17 cellular contexts compared by ENCODE assay signal in genomic region chr4:25345880-25346279, GRCh38. TPM values are rescaled to one million over a fixed set of nuclear protein-coding genes. Genes with fewer than 3 reads are reported as not detected.
DNase-seq lines count a peak whose midpoint lies in the region; ATAC-seq and TF ChIP-seq lines count a peak whose summit lies in the region.
"Had no signal": no experiment of that assay in that cellular context is flagged by ENCODE, and none has a peak within 500 bp of the region (broad histone marks: within the 10 kb centered on the region; RNA-seq: fewer than 3 reads in every experiment).

No MANE protein-coding gene starts in this region.

- H3K56ac ChIP-seq in H9 (ENCODE audit: insufficient read length, low read depth, low read length): no peak overlapping the region

- peak overlapping the region in 2 of 3 experiments; percentile 14 to 87; a peak in 1 of 7 replicates for H3K27ac Mint-ChIP-seq in H9
- no peak overlapping the region for H3K27ac Mint-ChIP-seq in WTC11
- peak overlapping the region; percentile 6 for H3K27ac Mint-ChIP-seq in neural progenitor cell
- no peak overlapping the region for H3K27ac Mint-ChIP-seq in CD4-positive, alpha-beta T cell
- no peak overlapping the region for H3K27ac Mint-ChIP-seq in Caco-2 (ENCODE audit: unreplicated experiment)
- H3K27ac Mint-ChIP-seq: CD8-positive, alpha-beta T cell had no signal

- H3K4ac ChIP-seq in H9 (ENCODE audit: low read depth, low read length) (no peak overlapping the region), neuronal stem cell (ENCODE audit: low read length) (no peak overlapping the region)

- H2BK15ac ChIP-seq in H9 (ENCODE audit: low read depth, low read length) (no peak overlapping the region), neuronal stem cell (ENCODE audit: low read length) (no peak overlapping the region)

- in situ Hi-C loops in GM13977 (cut with MboI; ENCODE audit: low pct_unique_long_range_greater_than_20kb, low sequenced_read_pairs, unreplicated experiment): no loop called here

- H2BK5ac ChIP-seq in H9 (ENCODE audit: insufficient read length, low read length): no peak overlapping the region
- H2BK5ac ChIP-seq in neuronal stem cell (ENCODE audit: low read length): no peak overlapping the region

- no peaks in the 10 kb centered on the region for H3K79me2 ChIP-seq in H9 (ENCODE audit: insufficient read depth, low read length)
- H3K79me2 ChIP-seq in neural progenitor cell (ENCODE audit: low read depth): no peaks in the 10 kb centered on the region

- no peak overlapping the region for H2BK20ac ChIP-seq in H9 (ENCODE audit: low read depth, low read length, poor library complexity, severe bottlenecking)

- 0 out of 2 replicates have a peak, but pooled peaks have one; percentile 24 for ATAC-seq in WTC11
- no peak for ATAC-seq in CD4-positive, alpha-beta T cell (ENCODE audit: poor library complexity)
- ATAC-seq: CD8-positive, alpha-beta T cell; K562 had no signal

- no peaks in the 10 kb centered on the region for H3K23me2 ChIP-seq in H9 (ENCODE audit: insufficient read length, low read depth, low read length, poor library complexity, severe bottlenecking)

- DNase-seq in H9: no peak
- no peak for DNase-seq in WTC11 (ENCODE audit: low spot score)
- DNase-seq in fibroblast of peridontal ligament (ENCODE audit: extremely low read depth): peak; percentile 42
- no peak for DNase-seq in neural progenitor cell (ENCODE audit: low spot score)
- DNase-seq in CD4-positive, alpha-beta T cell: no peak
- DNase-seq in Caco-2: no peak
- no peak for DNase-seq in neuronal stem cell (ENCODE audit: low spot score)
- no peak for DNase-seq in GM13977 (ENCODE audit: low spot score)
- DNase-seq: CD8-positive, alpha-beta T cell; DMS79 treated with DMSO at 0.1 percent for 48 hours; GOT3; NCI-H1436 treated with DMSO at 0.1 percent for 48 hours; NCI-H2029 treated with DMSO at 0.1 percent for 48 hours; NCI-H2171 treated with DMSO at 0.1 percent for 48 hours; NCI-H446 treated with DMSO at 0.1 percent for 48 hours; NCI-H748 treated with DMSO at 0.1 percent for 48 hours had no signal

- no peak overlapping the region for H4K91ac ChIP-seq in H9 (ENCODE audit: insufficient read length, low read depth, low read length)
- no peak overlapping the region for H4K91ac ChIP-seq in neuronal stem cell (ENCODE audit: low read depth, low read length, poor library complexity)

- H3K4me1 Mint-ChIP-seq in H9: no peaks in the 10 kb centered on the region
- H3K4me1 Mint-ChIP-seq in WTC11: no peaks in the 10 kb centered on the region
- peaks cover 5% of the 10 kb centered on the region for H3K4me1 Mint-ChIP-seq in neural progenitor cell
- no peaks in the 10 kb centered on the region for H3K4me1 Mint-ChIP-seq in CD4-positive, alpha-beta T cell (ENCODE audit: low read depth)
- H3K4me1 Mint-ChIP-seq in Caco-2 (ENCODE audit: low read depth, unreplicated experiment): peaks cover 5% of the 10 kb centered on the region

- H3K36me3 Mint-ChIP-seq in H9 (ENCODE audit: insufficient read depth in 1 of 3, low read depth in 3 of 3) (no peaks in the 10 kb centered on the region), WTC11 (peaks cover 6% of the 10 kb centered on the region; the same call in 1 of the 2 replicates), neural progenitor cell (no peaks in the 10 kb centered on the region), Caco-2 (ENCODE audit: insufficient read depth, unreplicated experiment) (peaks cover 5% of the 10 kb centered on the region)
- peaks cover 52% of the 10 kb centered on the region for H3K36me3 Mint-ChIP-seq in CD4-positive, alpha-beta T cell (ENCODE audit: low read depth)

- H3K4me3 ChIP-seq in neural progenitor cell (no peak overlapping the region), Caco-2 (ENCODE audit: low read depth, low read length) (no peak overlapping the region), neuronal stem cell (ENCODE audit: low read length in 2 of 2) (no peak overlapping the region)
- H3K4me3 ChIP-seq: K562 had no signal

- POLR2A ChIA-PET in WTC11 (lab: Charles Lee): no interaction called here
- POLR2A ChIA-PET in CD4-positive, alpha-beta T cell (lab: Charles Lee): no interaction called here
- POLR2A ChIA-PET in Caco-2 (lab: Charles Lee): no interaction called here

- H3K4me3 Mint-ChIP-seq in H9: no peak overlapping the region
- no peak overlapping the region for H3K4me3 Mint-ChIP-seq in WTC11
- H3K4me3 Mint-ChIP-seq in neural progenitor cell: no peak overlapping the region
- no peak overlapping the region for H3K4me3 Mint-ChIP-seq in CD4-positive, alpha-beta T cell
- no peak overlapping the region for H3K4me3 Mint-ChIP-seq in Caco-2 (ENCODE audit: unreplicated experiment)
- H3K4me3 Mint-ChIP-seq: CD8-positive, alpha-beta T cell had no signal

- H2BK12ac ChIP-seq in H9 (ENCODE audit: insufficient read length, low read depth, low read length): no peak overlapping the region
- H2BK12ac ChIP-seq in neuronal stem cell (ENCODE audit: low read length): no peak overlapping the region

- H3F3A ChIP-seq in neural progenitor cell (ENCODE audit: low read depth): no peaks in the 10 kb centered on the region

- no TSS peak for BruUV-seq in Caco-2 (replicated peaks; lab: Mats Ljungman, UMichigan)

- H3K4me1 ChIP-seq in H9 (ENCODE audit: insufficient read depth, low read length) (no peaks in the 10 kb centered on the region), neural progenitor cell (no peaks in the 10 kb centered on the region), Caco-2 (no peaks in the 10 kb centered on the region), neuronal stem cell (ENCODE audit: control insufficient read depth in 2 of 2, insufficient read depth in 1 of 2, low read depth in 1 of 2, low read length in 2 of 2) (no peaks in the 10 kb centered on the region)

- H3K14ac ChIP-seq in H9 (ENCODE audit: insufficient read depth, low read length) (no peak overlapping the region; the same call in 1 of the 2 replicates), neuronal stem cell (ENCODE audit: low read length) (no peak overlapping the region)

- no peaks in the 10 kb centered on the region for H3K9me3 Mint-ChIP-seq in H9
- H3K9me3 Mint-ChIP-seq in WTC11: peaks cover 7% of the 10 kb centered on the region
- H3K9me3 Mint-ChIP-seq in neural progenitor cell: no peaks in the 10 kb centered on the region
- H3K9me3 Mint-ChIP-seq in CD4-positive, alpha-beta T cell: no peaks in the 10 kb centered on the region
- no peaks in the 10 kb centered on the region for H3K9me3 Mint-ChIP-seq in Caco-2 (ENCODE audit: unreplicated experiment)
- H3K9me3 Mint-ChIP-seq: CD8-positive, alpha-beta T cell had no signal

- no peak overlapping the region for H2AK5ac ChIP-seq in H9 (ENCODE audit: insufficient read length, low read length)
- H2AK5ac ChIP-seq in neuronal stem cell (ENCODE audit: low read depth, low read length): no peak overlapping the region

- TF ChIP-seq CTCF in H9 (conservative IDR thresholded peaks at IDR 0.05): no peak
- no peak for TF ChIP-seq CTCF in WTC11 (IDR thresholded peaks at IDR 0.05)
- no peak for TF ChIP-seq CTCF in neural progenitor cell (IDR thresholded peaks at IDR 0.05)
- TF ChIP-seq CTCF in CD4-positive, alpha-beta T cell (IDR thresholded peaks at IDR 0.05): no peak
- no peak for TF ChIP-seq CTCF in Caco-2 (IDR thresholded peaks at IDR 0.05; ENCODE audit: insufficient read depth in 1 of 2, low read depth in 1 of 2, low read length in 1 of 2, severe bottlenecking in 1 of 2, unreplicated experiment in 1 of 2)
- no peak for TF ChIP-seq CTCF in GM13977 (IDR thresholded peaks at IDR 0.05; ENCODE audit: extremely low read depth, insufficient read depth, missing control alignments)

- no peak overlapping the region for H2BK120ac ChIP-seq in H9 (ENCODE audit: low read depth, low read length, poor library complexity, severe bottlenecking)
- H2BK120ac ChIP-seq in neuronal stem cell (ENCODE audit: low read depth, low read length): no peak overlapping the region

- whole genome bisulfite sequencing in H9 (ENCODE audit: extremely low coverage, insufficient read length, low lambda C conversion rate): no CpG with 5 or more reads among the region's 5 CpGs
- no CpG with 5 or more reads among the region's 5 CpGs for WGBS in neuronal stem cell (ENCODE audit: extremely low coverage in 2 of 2, insufficient read length in 2 of 2, insufficient replicate concordance in 1 of 2), 2 donors

- H3K36me3 ChIP-seq in neural progenitor cell (no peaks in the 10 kb centered on the region), Caco-2 (ENCODE audit: control insufficient read depth, insufficient read depth, low read length) (no peaks in the 10 kb centered on the region; the same call in 1 of the 2 replicates), neuronal stem cell (replicated peaks in 1 of 2; ENCODE audit: control insufficient read depth in 2 of 2, insufficient read depth in 2 of 2, low read length in 2 of 2) (peaks cover 2 to 3% of the 10 kb centered on the region in 2 donors)

- H4K20me1 ChIP-seq in H9 (ENCODE audit: control insufficient read depth, insufficient read depth, insufficient read length) (no peaks in the 10 kb centered on the region), neural progenitor cell (ENCODE audit: low read depth) (no peaks in the 10 kb centered on the region)

- H3K23ac ChIP-seq in H9 (ENCODE audit: insufficient read length, low read depth, low read length) (no peak overlapping the region), neuronal stem cell (ENCODE audit: low read depth, low read length, poor library complexity) (no peak overlapping the region)

- H3K4me2 ChIP-seq in H9 (ENCODE audit: insufficient read depth, insufficient read length, low read length) (no peak overlapping the region), neural progenitor cell (no peak overlapping the region), neuronal stem cell (ENCODE audit: insufficient read depth, low read length, poor library complexity, severe bottlenecking) (no peak overlapping the region)

- H3T11ph ChIP-seq in H9 (ENCODE audit: low read length): no peak overlapping the region

- H3K27ac ChIP-seq in H9 (ENCODE audit: insufficient read length, low read depth, low read length) (no peak overlapping the region), neural progenitor cell (no peak overlapping the region), neuronal stem cell (replicated peaks; ENCODE audit: low read length) (no peak overlapping the region)
- no peak overlapping the region for H3K27ac ChIP-seq in CD4-positive, alpha-beta T cell (ENCODE audit: low read depth, low read length)

- H2AFZ ChIP-seq in H9 (ENCODE audit: low read length) (no peak overlapping the region), neural progenitor cell (replicated peaks) (no peak overlapping the region), neuronal stem cell (ENCODE audit: low read length) (no peak overlapping the region)

- CTCF ChIA-PET in WTC11 (lab: Charles Lee): interaction anchor here (2.0 to 2.1 kb wide), 2 partner anchors 21 to 33 kb away, joined by 8 to 9 read pairs; partner anchors contain the start of gene ZCCHC4
- CTCF ChIA-PET in CD4-positive, alpha-beta T cell (lab: Charles Lee): interaction anchor here (0.7 to 2.1 kb wide), 2 partner anchors 33 to 277 kb away, joined by 3 to 6 read pairs; partner anchors contain the start of gene ZCCHC4
- CTCF ChIA-PET in Caco-2 (lab: Charles Lee): no interaction called here

- no peak overlapping the region for H3K9ac ChIP-seq in H9 (ENCODE audit: extremely low read depth, insufficient read length, low read length)
- no peak overlapping the region for H3K9ac ChIP-seq in neural progenitor cell
- no peak overlapping the region for H3K9ac ChIP-seq in neuronal stem cell (ENCODE audit: low read depth, low read length, poor library complexity)

- H3K27me3 Mint-ChIP-seq in H9 (ENCODE audit: low read depth) (no peaks in the 10 kb centered on the region), WTC11 (ENCODE audit: low read depth) (no peaks in the 10 kb centered on the region), neural progenitor cell (ENCODE audit: insufficient read depth, low read depth) (no peaks in the 10 kb centered on the region), Caco-2 (ENCODE audit: insufficient read depth, unreplicated experiment) (no peaks in the 10 kb centered on the region)
- H3K27me3 Mint-ChIP-seq in CD4-positive, alpha-beta T cell: no peaks in the 10 kb centered on the region

- H3K79me1 ChIP-seq in H9 (ENCODE audit: insufficient read depth, low read depth, low read length, poor library complexity, severe bottlenecking) (no peaks in the 10 kb centered on the region), neuronal stem cell (ENCODE audit: low read depth, low read length) (peaks cover 2% of the 10 kb centered on the region)

- H3K18ac ChIP-seq in H9 (ENCODE audit: insufficient read length, low read depth, low read length): no peak overlapping the region
- no peak overlapping the region for H3K18ac ChIP-seq in neuronal stem cell (ENCODE audit: low read length)

- no peak overlapping the region for H4K5ac ChIP-seq in H9 (ENCODE audit: insufficient read length, low read depth, low read length)

- intact Hi-C loops in CD4-positive, alpha-beta T cell (cut with DNase I, micrococcal nuclease): no loop called here
- intact Hi-C loops in Caco-2 (cut with micrococcal nuclease; ENCODE audit: unreplicated experiment): no loop called here

- H3K27me3 ChIP-seq in H9 (ENCODE audit: insufficient read depth, low read length): no peaks in the 10 kb centered on the region
- no peaks in the 10 kb centered on the region for H3K27me3 ChIP-seq in neural progenitor cell
- no peaks in the 10 kb centered on the region for H3K27me3 ChIP-seq in CD4-positive, alpha-beta T cell (ENCODE audit: control insufficient read depth, insufficient read depth, low read length)
- no peaks in the 10 kb centered on the region for H3K27me3 ChIP-seq in Caco-2 (replicated peaks; ENCODE audit: control insufficient read depth, insufficient read depth, low read length)
- no peaks in the 10 kb centered on the region for H3K27me3 ChIP-seq in neuronal stem cell (ENCODE audit: control insufficient read depth in 3 of 3, insufficient read depth in 3 of 3, low read depth in 1 of 3, low read length in 3 of 3)

- H3K9me3 ChIP-seq in H9 (ENCODE audit: control insufficient read depth, low read depth, low read length): no peaks in the 10 kb centered on the region
- no peaks in the 10 kb centered on the region for H3K9me3 ChIP-seq in neural progenitor cell (ENCODE audit: low read depth)
- no peaks in the 10 kb centered on the region for H3K9me3 ChIP-seq in CD4-positive, alpha-beta T cell (ENCODE audit: control insufficient read depth, low read length)
- no peaks in the 10 kb centered on the region for H3K9me3 ChIP-seq in Caco-2
- no peaks in the 10 kb centered on the region for H3K9me3 ChIP-seq in neuronal stem cell (replicated peaks in 1 of 2; ENCODE audit: control insufficient read depth in 2 of 2, insufficient read depth in 1 of 2, low read depth in 1 of 2, low read length in 2 of 2)

- H4K8ac ChIP-seq in H9 (replicated peaks; ENCODE audit: insufficient read length, low read depth, low read length) (no peak overlapping the region), neuronal stem cell (ENCODE audit: low read depth, low read length) (no peak overlapping the region)

RNA-seq across cellular contexts. Expression of gene ANAPC4, which starts 31.2 kb away (rescaled TPM):
- total RNA-seq in H9 (2021) (38.8 and 42.5 TPM in 2 replicates), WTC11 (2021) (33.4 to 40.5 TPM (median 35.6 TPM) in 3 replicates), neural progenitor cell (ENCODE audit: low replicate concordance) (40.1 and 55.1 TPM in 2 replicates), Caco-2 (2022) (24.9 and 32.3 TPM in 2 replicates)
- 10 to 100 TPM; 24.4 to 26.0 TPM for total RNA-seq in CD4-positive, alpha-beta T cell
- polyA plus RNA-seq in neuronal stem cell (2013, experiment 1 of 2): 18.9 TPM
- polyA plus RNA-seq in neuronal stem cell (2013, experiment 2 of 2): 19.4 TPM

RNA-seq across cellular contexts. Expression of gene ZCCHC4, which starts 33.3 kb away (rescaled TPM):
- total RNA-seq in H9 (2021) (6.4 and 6.8 TPM in 2 replicates), WTC11 (2021) (12.4 to 13.6 TPM (median 13.3 TPM) in 3 replicates), neural progenitor cell (ENCODE audit: low replicate concordance) (20.5 and 23.9 TPM in 2 replicates), Caco-2 (2022) (13.1 and 13.2 TPM in 2 replicates)
- total RNA-seq in CD4-positive, alpha-beta T cell: 1 to 10 TPM; 6.4 to 6.7 TPM
- 9.5 TPM for polyA plus RNA-seq in neuronal stem cell (2013, experiment 1 of 2)
- 9.6 TPM for polyA plus RNA-seq in neuronal stem cell (2013, experiment 2 of 2)

Comparison
In these comparisons a context has a peak if more than half of its experiments do, and no peak if none do; other contexts are left out.
1. H3K27ac Mint-ChIP-seq: peak in H9 (2 of 3) and neural progenitor cell (single experiment); none in WTC11 (single experiment), CD4-positive, alpha-beta T cell (single experiment) and Caco-2 (single experiment).